In genomic region chr19:10634430-10634829, GRCh38 we compare ENCODE assay signal across 3 cellular contexts.
TF ChIP-seq lines count a peak whose summit lies in the region.

No MANE protein-coding gene starts in this region.

TF ChIP-seq in SK-N-SH, 30 proteins besides CTCF, POLR2A, EP300 and RAD21:
- TF ChIP-seq TCF12 (IDR thresholded peaks at IDR 0.05) (no peak), MEF2A (IDR thresholded peaks at IDR 0.05; ENCODE audit: borderline replicate concordance, low read depth) (no peak), ZBTB33 (IDR thresholded peaks at IDR 0.05; ENCODE audit: borderline replicate concordance, low read depth) (no peak), RFX5 (IDR thresholded peaks at IDR 0.05; ENCODE audit: low read length) (no peak), TEAD4 (IDR thresholded peaks at IDR 0.05; ENCODE audit: borderline replicate concordance, insufficient read depth) (no peak), TAF1 (IDR thresholded peaks at IDR 0.05; ENCODE audit: borderline replicate concordance, low read depth, low read length) (no peak), FOXJ3 (CRISPR knock-in tag; IDR thresholded peaks at IDR 0.05) (no peak), IRF3 (IDR thresholded peaks at IDR 0.05; ENCODE audit: low read depth, low read length) (no peak), RCOR1 (IDR thresholded peaks at IDR 0.05; ENCODE audit: low read length) (no peak), POLR2AphosphoS5 (IDR thresholded peaks at IDR 0.05; ENCODE audit: low read depth, low read length) (no peak)
- TF ChIP-seq, protein P1, sequence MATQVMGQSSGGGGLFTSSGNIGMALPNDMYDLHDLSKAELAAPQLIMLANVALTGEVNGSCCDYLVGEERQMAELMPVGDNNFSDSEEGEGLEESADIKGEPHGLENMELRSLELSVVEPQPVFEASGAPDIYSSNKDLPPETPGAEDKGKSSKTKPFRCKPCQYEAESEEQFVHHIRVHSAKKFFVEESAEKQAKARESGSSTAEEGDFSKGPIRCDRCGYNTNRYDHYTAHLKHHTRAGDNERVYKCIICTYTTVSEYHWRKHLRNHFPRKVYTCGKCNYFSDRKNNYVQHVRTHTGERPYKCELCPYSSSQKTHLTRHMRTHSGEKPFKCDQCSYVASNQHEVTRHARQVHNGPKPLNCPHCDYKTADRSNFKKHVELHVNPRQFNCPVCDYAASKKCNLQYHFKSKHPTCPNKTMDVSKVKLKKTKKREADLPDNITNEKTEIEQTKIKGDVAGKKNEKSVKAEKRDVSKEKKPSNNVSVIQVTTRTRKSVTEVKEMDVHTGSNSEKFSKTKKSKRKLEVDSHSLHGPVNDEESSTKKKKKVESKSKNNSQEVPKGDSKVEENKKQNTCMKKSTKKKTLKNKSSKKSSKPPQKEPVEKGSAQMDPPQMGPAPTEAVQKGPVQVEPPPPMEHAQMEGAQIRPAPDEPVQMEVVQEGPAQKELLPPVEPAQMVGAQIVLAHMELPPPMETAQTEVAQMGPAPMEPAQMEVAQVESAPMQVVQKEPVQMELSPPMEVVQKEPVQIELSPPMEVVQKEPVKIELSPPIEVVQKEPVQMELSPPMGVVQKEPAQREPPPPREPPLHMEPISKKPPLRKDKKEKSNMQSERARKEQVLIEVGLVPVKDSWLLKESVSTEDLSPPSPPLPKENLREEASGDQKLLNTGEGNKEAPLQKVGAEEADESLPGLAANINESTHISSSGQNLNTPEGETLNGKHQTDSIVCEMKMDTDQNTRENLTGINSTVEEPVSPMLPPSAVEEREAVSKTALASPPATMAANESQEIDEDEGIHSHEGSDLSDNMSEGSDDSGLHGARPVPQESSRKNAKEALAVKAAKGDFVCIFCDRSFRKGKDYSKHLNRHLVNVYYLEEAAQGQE (IDR thresholded peaks at IDR 0.05; ENCODE audit: low read depth, low read length) = no peak
- TF ChIP-seq, protein P2, sequence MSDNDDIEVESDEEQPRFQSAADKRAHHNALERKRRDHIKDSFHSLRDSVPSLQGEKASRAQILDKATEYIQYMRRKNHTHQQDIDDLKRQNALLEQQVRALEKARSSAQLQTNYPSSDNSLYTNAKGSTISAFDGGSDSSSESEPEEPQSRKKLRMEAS (IDR thresholded peaks at IDR 0.05; ENCODE audit: low read depth) = no peak

TF ChIP-seq in SK-N-SH treated with all-trans-retinoic acid at 6 μM for 48 hours, 23 proteins besides CTCF, POLR2A, EP300 and RAD21:
- TF ChIP-seq ISL1 (CRISPR knock-in tag; IDR thresholded peaks at IDR 0.05) (no peak), GLIS3 (CRISPR knock-in tag; IDR thresholded peaks at IDR 0.05) (no peak), SNAI2 (CRISPR knock-in tag; IDR thresholded peaks at IDR 0.05) (no peak), PATZ1 (CRISPR knock-in tag; IDR thresholded peaks at IDR 0.05; ENCODE audit: borderline replicate concordance) (no peak), ZNF70 (CRISPR knock-in tag; IDR thresholded peaks at IDR 0.05) (no peak), ARNTL (CRISPR knock-in tag; IDR thresholded peaks at IDR 0.05; ENCODE audit: borderline replicate concordance, low read depth) (no peak), BACH2 (CRISPR knock-in tag; IDR thresholded peaks at IDR 0.05; ENCODE audit: borderline replicate concordance) (no peak), CSDC2 (CRISPR knock-in tag; IDR thresholded peaks at IDR 0.05) (no peak), RARB (CRISPR knock-in tag; IDR thresholded peaks at IDR 0.05) (no peak)

TF ChIP-seq in K562, 482 proteins besides CTCF, POLR2A, EP300 and RAD21:
- TF ChIP-seq U2AF2 (optimal IDR thresholded peaks at IDR 0.05; ENCODE audit: low read depth, low read length) (no peak), BCOR (IDR thresholded peaks at IDR 0.05) (peak; percentile 31; the same call in 1 of the 2 replicates)
